ENCODE assay signal across 17 cellular contexts in genomic region chr12:62808166-62808879, GRCh38.
A peak's percentile ranks its signal among the peaks of the same experiment; 100 is the strongest.
DNase-seq lines count a peak whose midpoint lies in the region; ATAC-seq, FAIRE-seq and TF ChIP-seq lines count a peak whose summit lies in the region.
"Had no signal": no experiment of that assay in that cellular context is flagged by ENCODE, and none has a peak within 500 bp of the region (broad histone marks: within the 10 kb centered on the region; RNA-seq: fewer than 3 reads in every experiment).

No MANE protein-coding gene starts in this region.

- WGBS in HepG2 (ENCODE audit: low lambda C conversion rate): 96% methylated on average over 4 of the region's 4 CpGs
- 81% methylated on average over 4 of the region's 4 CpGs for WGBS in right lobe of liver (ENCODE audit: insufficient coverage, low coverage, low lambda C conversion rate, missing lambda C conversion rate)
- no CpG with 5 or more reads among the region's 4 CpGs for WGBS in mesendoderm (ENCODE audit: extremely low coverage, insufficient coverage, low lambda C conversion rate)

- no peak overlapping the region for H3K18ac ChIP-seq in mesendoderm (ENCODE audit: low read length)

- H2BK15ac ChIP-seq in mesendoderm (replicated peaks; ENCODE audit: low read depth): no peak overlapping the region

- POLR2A ChIA-PET in HepG2 (lab: Yijun Ruan, JAX): no interaction called here

- H3K4me1 Mint-ChIP-seq in HFFc6 (ENCODE audit: low read depth): peaks cover 13% of the 10 kb centered on the region
- peaks cover 36% of the 10 kb centered on the region for H3K4me1 Mint-ChIP-seq in stimulated activated naive CD8-positive, alpha-beta T cell treated with anti-CD3 and anti-CD28 coated beads, Interleukin-15, amount 100 ng/mL, for 72 hours

- TF ChIP-seq CTCF in HepG2 (CRISPR knock-in tag; IDR thresholded peaks at IDR 0.05): no peak
- no peak for TF ChIP-seq CTCF in right lobe of liver (IDR thresholded peaks at IDR 0.05)
- TF ChIP-seq CTCF in HFFc6 (IDR thresholded peaks at IDR 0.05): peak; percentile 35

- no peaks in the 10 kb centered on the region for H3K36me3 Mint-ChIP-seq in HFFc6 (ENCODE audit: low read depth)

- peaks cover 7 to 51% of the 10 kb centered on the region in 2 experiments for H3K36me3 ChIP-seq in HepG2 (replicated peaks in 1 of 2; ENCODE audit: control insufficient read depth in 1 of 2, insufficient read depth in 2 of 2, low read length in 2 of 2)
- H3K36me3 ChIP-seq in right lobe of liver: no peaks in the 10 kb centered on the region
- no peaks in the 10 kb centered on the region for H3K36me3 ChIP-seq in mesendoderm (ENCODE audit: control insufficient read depth, insufficient read depth, low read length)

- intact Hi-C loops in HepG2 (cut with micrococcal nuclease; ENCODE audit: unreplicated experiment) (no loop called here), right lobe of liver (cut with DNase I) (loop anchor here in 1 of 2 donors (10.0 kb wide), 1 partner anchor 374 kb away; no protein-coding TSS in a partner anchor)

- no peaks in the 10 kb centered on the region for H3K9me3 Mint-ChIP-seq in HFFc6
- H3K9me3 Mint-ChIP-seq in stimulated activated naive CD8-positive, alpha-beta T cell treated with anti-CD3 and anti-CD28 coated beads, Interleukin-15, amount 100 ng/mL, for 72 hours: no peaks in the 10 kb centered on the region
- H3K9me3 Mint-ChIP-seq: GM23338; stimulated activated naive CD8-positive, alpha-beta T cell treated with anti-CD3 and anti-CD28 coated beads, Interleukin-15, Interleukin-2, amounts not matched to agents 100 ng/mL and 50 ng/mL, for 24 hours had no signal

- no peak for FAIRE-seq in HepG2 (lab: Jason Lieb, UNC)
- FAIRE-seq: G401.6, kidney had no signal

- peaks cover 24% of the 10 kb centered on the region for H3K79me2 ChIP-seq in HepG2 (ENCODE audit: insufficient read depth, low read length)
- no peaks in the 10 kb centered on the region for H3K79me2 ChIP-seq in mesendoderm (ENCODE audit: control insufficient read depth, insufficient read depth, low read length)

- no peak overlapping the region for H2BK5ac ChIP-seq in mesendoderm (ENCODE audit: low read length)

- H4K5ac ChIP-seq in mesendoderm (ENCODE audit: low read length): no peak overlapping the region

- no peak overlapping the region for H3K4me3 Mint-ChIP-seq in HFFc6
- H3K4me3 Mint-ChIP-seq in stimulated activated naive CD8-positive, alpha-beta T cell treated with anti-CD3 and anti-CD28 coated beads, Interleukin-15, amount 100 ng/mL, for 72 hours: peak overlapping the region in 1 of 2 donors; percentile 48
- H3K4me3 Mint-ChIP-seq: activated B cell treated with CpG ODN at 0.5 μM for 24 hours; activated naive CD8-positive, alpha-beta T cell treated with anti-CD3 and anti-CD28 coated beads, Interleukin-2, amount 10 ng/mL, durations not matched to agents 7 days and 5 days; GM23338; stimulated activated naive CD8-positive, alpha-beta T cell treated with anti-CD3 and anti-CD28 coated beads, Interleukin-15, Interleukin-2, amounts not matched to agents 100 ng/mL and 50 ng/mL, for 24 hours had no signal

- no peak overlapping the region for H3K9ac ChIP-seq in HepG2 (ENCODE audit: insufficient read depth, low read depth, low read length)
- H3K9ac ChIP-seq in mesendoderm (ENCODE audit: low read length): no peak overlapping the region

- H3K27me3 Mint-ChIP-seq in HFFc6 (ENCODE audit: insufficient read depth): no peaks in the 10 kb centered on the region; the same call in 1 of the 2 replicates
- peaks cover 28% of the 10 kb centered on the region for H3K27me3 Mint-ChIP-seq in stimulated activated naive CD8-positive, alpha-beta T cell treated with anti-CD3 and anti-CD28 coated beads, Interleukin-15, amount 100 ng/mL, for 72 hours
- H3K27me3 Mint-ChIP-seq: activated B cell treated with CpG ODN at 0.5 μM for 24 hours had no signal

- peak; percentile 71 for ATAC-seq in HepG2
- ATAC-seq in right lobe of liver: no peak
- ATAC-seq in HG03457 (IDR thresholded peaks at IDR 0.05; ENCODE audit: unreplicated experiment): peak; percentile 45
- ATAC-seq in stimulated activated naive CD8-positive, alpha-beta T cell treated with anti-CD3 and anti-CD28 coated beads, Interleukin-15, amount 100 ng/mL, for 72 hours: peak; percentile 87
- ATAC-seq in activated CD4-positive, CD25-positive, alpha-beta regulatory T cell treated with anti-CD3 and anti-CD28 coated beads, Interleukin-2, amount 50 U/mL, for 24 hours: no peak
- ATAC-seq: GM23338 had no signal

- BruUV-seq in HepG2 (replicated peaks; lab: Mats Ljungman, UMichigan): no TSS peak

- TF ChIP-seq POLR2A in HepG2 (IDR thresholded peaks at IDR 0.05; ENCODE audit: insufficient read depth in 1 of 2, low read depth in 2 of 2, low read length in 2 of 2) (no peak), right lobe of liver (IDR thresholded peaks at IDR 0.05) (no peak)

- peaks cover 5% of the 10 kb centered on the region for H3K79me1 ChIP-seq in mesendoderm (ENCODE audit: low read length)

- no peak overlapping the region for H3K27ac Mint-ChIP-seq in HFFc6
- H3K27ac Mint-ChIP-seq in stimulated activated naive CD8-positive, alpha-beta T cell treated with anti-CD3 and anti-CD28 coated beads, Interleukin-15, amount 100 ng/mL, for 72 hours: no peak overlapping the region
- H3K27ac Mint-ChIP-seq: activated B cell treated with CpG ODN at 0.5 μM for 24 hours; activated naive CD8-positive, alpha-beta T cell treated with anti-CD3 and anti-CD28 coated beads, Interleukin-2, amount 10 ng/mL, durations not matched to agents 7 days and 5 days; GM23338; stimulated activated naive CD8-positive, alpha-beta T cell treated with anti-CD3 and anti-CD28 coated beads, Interleukin-15, Interleukin-2, amounts not matched to agents 100 ng/mL and 50 ng/mL, for 24 hours had no signal

- in situ Hi-C loops in HepG2 (cut with HindIII; ENCODE audit: extremely low pct_ligation_motif_present, low pct_unique_long_range_greater_than_20kb): no loop called here

- no peak overlapping the region for H2AK5ac ChIP-seq in mesendoderm (ENCODE audit: low read length)

- CTCF ChIA-PET in HepG2 (lab: Yijun Ruan, JAX; ENCODE audit: low intra/inter-chr PET ratio, low total read pairs): no interaction called here

- no peaks in the 10 kb centered on the region for H4K20me1 ChIP-seq in HepG2 (ENCODE audit: insufficient read depth, low read length)

- H2AFZ ChIP-seq in HepG2 (ENCODE audit: low read length): no peak overlapping the region
- H2AFZ ChIP-seq: GM23338 had no signal

- TF ChIP-seq RAD21 in HepG2 (CRISPR knock-in tag; IDR thresholded peaks at IDR 0.05): no peak

- H3K9me3 ChIP-seq in HepG2 (ENCODE audit: low read length) (no peaks in the 10 kb centered on the region), right lobe of liver (no peaks in the 10 kb centered on the region)

- H3K27ac ChIP-seq in HepG2 (ENCODE audit: extremely low read length, insufficient read depth, low read length) (no peak overlapping the region), right lobe of liver (no peak overlapping the region), mesendoderm (ENCODE audit: low read depth, low read length) (no peak overlapping the region)

- H3K4me2 ChIP-seq in HepG2 (ENCODE audit: low read depth, low read length): no peak overlapping the region
- no peak overlapping the region for H3K4me2 ChIP-seq in mesendoderm (ENCODE audit: low read length)
- H3K4me2 ChIP-seq: GM23338 had no signal

- DNase-seq in HepG2 (ENCODE audit: low spot score) (no peak), right lobe of liver (no peak), HFFc6 (no peak), COLO829 (ENCODE audit: low spot score) (no peak), mesendoderm (no peak)
- peak; percentile 16 to 28 for DNase-seq in stimulated activated naive CD8-positive, alpha-beta T cell treated with anti-CD3 and anti-CD28 coated beads, Interleukin-15, amount 100 ng/mL, for 72 hours
- DNase-seq: activated B cell treated with CpG ODN at 0.5 μM for 24 hours; activated naive CD8-positive, alpha-beta T cell treated with anti-CD3 and anti-CD28 coated beads, Interleukin-2, amount 10 ng/mL, durations not matched to agents 7 days and 5 days; foreskin fibroblast; kidney; NCI-H2029; Right ventricle myocardium superior had no signal

- H3K27me3 ChIP-seq in HepG2 (ENCODE audit: control insufficient read depth in 1 of 2, insufficient read depth in 2 of 2, low read length in 2 of 2) (no peaks in the 10 kb centered on the region), right lobe of liver (no peaks in the 10 kb centered on the region), mesendoderm (ENCODE audit: insufficient read depth, low read length, poor library complexity) (no peaks in the 10 kb centered on the region)

- no peak overlapping the region for H3K4me3 ChIP-seq in HepG2 (replicated peaks in 1 of 3; ENCODE audit: insufficient read depth in 1 of 3, low read depth in 2 of 3, low read length in 3 of 3)
- no peak overlapping the region for H3K4me3 ChIP-seq in right lobe of liver
- H3K4me3 ChIP-seq in mesendoderm (ENCODE audit: low read length): no peak overlapping the region
- H3K4me3 ChIP-seq: GM23338 had no signal

- H3K4me1 ChIP-seq in HepG2 (ENCODE audit: insufficient read depth, low read length) (no peaks in the 10 kb centered on the region), right lobe of liver (no peaks in the 10 kb centered on the region), mesendoderm (ENCODE audit: control insufficient read depth, low read depth, low read length) (peaks cover 7% of the 10 kb centered on the region)

- H3K23ac ChIP-seq in mesendoderm (ENCODE audit: low read length): no peak overlapping the region

- no peak overlapping the region for H4K8ac ChIP-seq in mesendoderm (ENCODE audit: low read depth, low read length)

- no peak overlapping the region for H2BK120ac ChIP-seq in mesendoderm (ENCODE audit: low read depth, low read length)

- H3K56ac ChIP-seq in mesendoderm (ENCODE audit: low read length): no peak overlapping the region

- H3K4ac ChIP-seq in mesendoderm (ENCODE audit: low read depth, low read length): no peak overlapping the region

- TF ChIP-seq EP300 in HepG2 (IDR thresholded peaks at IDR 0.05; ENCODE audit: low read depth in 2 of 2, low read length in 2 of 2): no peak
- no peak for TF ChIP-seq EP300 in HepG2 (CRISPR knock-in tag; IDR thresholded peaks at IDR 0.05; ENCODE audit: borderline replicate concordance)

Comparison
In these comparisons a context has a peak if more than half of its experiments do, and no peak if none do; other contexts are left out.
1. ATAC-seq: peak in HepG2 (single experiment), HG03457 (single experiment) and stimulated activated naive CD8-positive, alpha-beta T cell treated with anti-CD3 and anti-CD28 coated beads, Interleukin-15, amount 100 ng/mL, for 72 hours (single experiment); none in right lobe of liver (0 of 4) and activated CD4-positive, CD25-positive, alpha-beta regulatory T cell treated with anti-CD3 and anti-CD28 coated beads, Interleukin-2, amount 50 U/mL, for 24 hours (0 of 2).
2. DNase-seq: peak in stimulated activated naive CD8-positive, alpha-beta T cell treated with anti-CD3 and anti-CD28 coated beads, Interleukin-15, amount 100 ng/mL, for 72 hours (2 of 2); none in HepG2 (single experiment), right lobe of liver (0 of 3), HFFc6 (single experiment), COLO829 (single experiment) and mesendoderm (single experiment).